ENCODE assay signal across 23 cellular contexts in genomic region chr4:134145369-134145768, GRCh38. TPM values are rescaled to one million over a fixed set of nuclear protein-coding genes. Genes with fewer than 3 reads are reported as not detected.
"Had no signal": no experiment of that assay in that cellular context is flagged by ENCODE, and none has a peak within 500 bp of the region (broad histone marks: within the 10 kb centered on the region; RNA-seq: fewer than 3 reads in every experiment).

No MANE protein-coding gene starts in this region.

- DNase-seq: IMR-90, Kasumi-1, KG1, MM.1S, NCI-H1092 treated with DMSO at 0.1 percent for 48 hours, NCI-H146, NCI-H1694 treated with DMSO at 0.1 percent for 48 hours, NCI-H1930, NCI-H2081, NCI-H2107, NCI-H2227 treated with DMSO at 0.1 percent for 48 hours, NCI-H524, NCI-H526 treated with DMSO at 0.1 percent for 48 hours, NCI-H774, OCI-M1, PC-9, Right ventricle myocardium superior, RPMI8226, SK-N-SH, SW 1271, T-cell had no signal

- H3K4me3 Mint-ChIP-seq: T-cell had no signal

- H2AFZ ChIP-seq: PC-9 had no signal

- H3K27ac Mint-ChIP-seq: T-cell had no signal

- H3K4me1 Mint-ChIP-seq: T-cell had no signal

- H3K9me3 ChIP-seq: SK-N-SH had no signal

- H3K27ac ChIP-seq: PC-9 had no signal

- H3K4me2 ChIP-seq: PC-9, SK-N-SH had no signal

- H3K36me3 Mint-ChIP-seq: T-cell had no signal

- ATAC-seq: HepG2, T-cell had no signal

- H3K27me3 Mint-ChIP-seq: T-cell had no signal

- H3K9ac ChIP-seq: SK-N-SH had no signal

- H3K4me3 ChIP-seq: PC-9 had no signal

RNA-seq across cellular contexts. Expression of gene PABPC4L, which starts 56.2 kb away (rescaled TPM):
- total RNA-seq: HepG2, HT-29 had no signal
- polyA plus RNA-seq: HepG2, SK-N-SH had no signal
